1 cellular context compared by ENCODE assay signal in genomic region chr22:38867496-38868285, GRCh38.
TF ChIP-seq lines count a peak whose summit lies in the region.

No MANE protein-coding gene starts in this region.

TF ChIP-seq in GM12878, 131 proteins besides CTCF, POLR2A, EP300 and RAD21:
- no peak for TF ChIP-seq RB1 (IDR thresholded peaks at IDR 0.05; ENCODE audit: borderline replicate concordance)
- TF ChIP-seq SMC3 (IDR thresholded peaks at IDR 0.05; ENCODE audit: borderline replicate concordance, low read length), result no peak
- TF ChIP-seq HDAC2 (IDR thresholded peaks at IDR 0.05), result no peak
- TF ChIP-seq POLR2AphosphoS5 (IDR thresholded peaks at IDR 0.05; ENCODE audit: low read length), result 0 out of 2 replicates have a peak, but pooled peaks have one; percentile 47
- no peak for TF ChIP-seq EGR1 (IDR thresholded peaks at IDR 0.05; ENCODE audit: borderline replicate concordance in 1 of 2, low read depth in 2 of 2, low read length in 2 of 2)
- no peak for TF ChIP-seq SMAD1 (IDR thresholded peaks at IDR 0.05; ENCODE audit: low read depth, partially characterized antibody)
- no peak for TF ChIP-seq IKZF2 (IDR thresholded peaks at IDR 0.05)
